In the genomic region with DNA sequence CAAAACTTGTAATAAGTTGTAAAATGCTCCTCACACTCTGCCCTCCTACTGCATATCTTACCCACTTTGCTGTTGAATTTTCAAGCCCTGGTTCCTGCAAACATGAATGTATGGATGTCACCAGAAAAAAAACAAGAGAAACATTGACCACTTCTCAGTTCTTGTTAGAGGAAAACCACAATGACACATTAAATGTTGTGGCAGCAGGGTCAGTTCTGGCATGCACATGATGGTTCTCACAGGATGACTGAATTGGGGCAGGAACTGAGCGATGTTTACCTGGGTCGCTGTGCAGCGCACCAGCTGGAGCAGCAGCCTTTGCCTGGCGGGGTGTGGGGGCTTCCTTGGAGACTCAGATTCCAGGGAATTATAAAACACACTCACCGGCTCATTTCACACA, we compare ENCODE assay signal across 9 cellular contexts. TPM values are rescaled to one million over a fixed set of nuclear protein-coding genes. Genes with fewer than 3 reads are reported as not detected.
DNase-seq lines count a peak whose midpoint lies in the region; ATAC-seq and TF ChIP-seq lines count a peak whose summit lies in the region.
"Had no signal": no experiment of that assay in that cellular context is flagged by ENCODE, and none has a peak within 500 bp of the region (broad histone marks: within the 10 kb centered on the region; RNA-seq: fewer than 3 reads in every experiment).

No MANE protein-coding gene starts in this region.

- intact Hi-C loops in left lung (cut with DNase I): no loop called here

- peaks cover 0 to 5% of the 10 kb centered on the region in 2 donors for H3K27me3 ChIP-seq in left lung

- no peaks in the 10 kb centered on the region for H3K36me3 ChIP-seq in left lung

- no peak overlapping the region for H3K27ac ChIP-seq in left lung

- H3K4me1 ChIP-seq in left lung: no peaks in the 10 kb centered on the region

- no peaks in the 10 kb centered on the region for H3K9me3 ChIP-seq in left lung

- ATAC-seq in GM18508 (IDR thresholded peaks at IDR 0.05; ENCODE audit: insufficient read depth, unreplicated experiment) (peak; percentile 68), HG02870 (IDR thresholded peaks at IDR 0.05; ENCODE audit: unreplicated experiment) (peak; percentile 77), left lung (peak; percentile 21), GM21723 (IDR thresholded peaks at IDR 0.05; ENCODE audit: unreplicated experiment) (no peak)

- peak; percentile 49 for DNase-seq in SKM-1 treated with dmso at 0.1 percent for 144 hours (lab: John Stamatoyannopoulos, UW; ENCODE audit: unreplicated experiment)
- DNase-seq in left lung: no peak
- no peak for DNase-seq in KG1 (lab: John Stamatoyannopoulos, UW)
- DNase-seq in NCI-H2107 treated with DMSO at 0.1 percent for 48 hours (lab: John Stamatoyannopoulos, UW; ENCODE audit: unreplicated experiment): no peak
- no peak for DNase-seq in occipital lobe (lab: John Stamatoyannopoulos, UW)
- DNase-seq: stimulated activated naive CD4-positive, alpha-beta T cell had no signal

- TF ChIP-seq CTCF in left lung (IDR thresholded peaks at IDR 0.05): no peak

- no peak overlapping the region for H3K4me3 ChIP-seq in left lung

RNA-seq across cellular contexts. Expression of a gene that starts 14.0 kb away (rescaled TPM):
- total RNA-seq in left lung (10 to 100 TPM; 43.8 to 56.9 TPM), occipital lobe (62.2 TPM)

RNA-seq across cellular contexts. Expression of a gene that starts 26.4 kb away (rescaled TPM):
- 10 to 100 TPM; 13.4 to 18.2 TPM for total RNA-seq in left lung
- 78.6 TPM for total RNA-seq in occipital lobe
